ENCODE assay signal across 1 cellular context in the genomic region with DNA sequence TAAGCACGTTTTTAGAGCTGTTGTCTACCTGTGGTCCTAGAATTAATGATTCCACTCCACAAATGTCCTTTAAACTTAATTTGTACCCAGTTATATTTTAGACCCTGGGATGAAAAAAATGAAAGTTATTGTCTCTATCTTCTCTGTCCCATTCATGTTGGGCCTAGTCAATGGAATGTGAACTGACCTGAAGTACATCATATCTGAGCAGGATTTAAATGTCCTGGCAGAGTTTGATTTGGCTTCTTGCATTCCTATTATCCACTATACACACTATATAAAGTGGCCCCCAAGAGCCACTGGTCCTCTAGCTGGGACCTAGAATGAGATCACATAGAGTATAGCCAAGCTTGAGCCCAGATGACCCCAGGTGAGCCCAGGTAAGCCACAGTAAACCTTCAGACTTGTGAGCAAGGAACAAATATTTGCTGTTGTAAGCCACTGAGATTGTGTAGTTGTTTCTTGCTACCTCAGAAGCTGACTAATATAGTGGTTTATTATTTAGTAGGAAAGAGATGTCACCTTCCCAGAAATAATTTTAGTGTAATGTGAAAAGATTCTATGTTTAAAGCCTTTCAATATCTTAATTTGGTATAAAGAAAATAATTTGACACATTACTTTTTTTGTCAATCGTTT.
TF ChIP-seq lines count a peak whose summit lies in the region.

No MANE protein-coding gene starts in this region.

TF ChIP-seq in IMR-90, 13 proteins besides CTCF, POLR2A, EP300 and RAD21 (continued from another document):
- TF ChIP-seq, protein P1, sequence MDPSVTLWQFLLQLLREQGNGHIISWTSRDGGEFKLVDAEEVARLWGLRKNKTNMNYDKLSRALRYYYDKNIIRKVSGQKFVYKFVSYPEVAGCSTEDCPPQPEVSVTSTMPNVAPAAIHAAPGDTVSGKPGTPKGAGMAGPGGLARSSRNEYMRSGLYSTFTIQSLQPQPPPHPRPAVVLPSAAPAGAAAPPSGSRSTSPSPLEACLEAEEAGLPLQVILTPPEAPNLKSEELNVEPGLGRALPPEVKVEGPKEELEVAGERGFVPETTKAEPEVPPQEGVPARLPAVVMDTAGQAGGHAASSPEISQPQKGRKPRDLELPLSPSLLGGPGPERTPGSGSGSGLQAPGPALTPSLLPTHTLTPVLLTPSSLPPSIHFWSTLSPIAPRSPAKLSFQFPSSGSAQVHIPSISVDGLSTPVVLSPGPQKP (IDR thresholded peaks at IDR 0.05; ENCODE audit: borderline replicate concordance, low read depth, low read length): no peak
- no peak for TF ChIP-seq RFX5 (IDR thresholded peaks at IDR 0.05; ENCODE audit: low read depth, low read length)
- no peak for TF ChIP-seq MAZ (IDR thresholded peaks at IDR 0.05; ENCODE audit: borderline replicate concordance, low read depth, low read length)
- TF ChIP-seq BHLHE40 (IDR thresholded peaks at IDR 0.05; ENCODE audit: low read depth, low read length): no peak
